Comparison of ENCODE assay signal across 10 cellular contexts in the genomic region with DNA sequence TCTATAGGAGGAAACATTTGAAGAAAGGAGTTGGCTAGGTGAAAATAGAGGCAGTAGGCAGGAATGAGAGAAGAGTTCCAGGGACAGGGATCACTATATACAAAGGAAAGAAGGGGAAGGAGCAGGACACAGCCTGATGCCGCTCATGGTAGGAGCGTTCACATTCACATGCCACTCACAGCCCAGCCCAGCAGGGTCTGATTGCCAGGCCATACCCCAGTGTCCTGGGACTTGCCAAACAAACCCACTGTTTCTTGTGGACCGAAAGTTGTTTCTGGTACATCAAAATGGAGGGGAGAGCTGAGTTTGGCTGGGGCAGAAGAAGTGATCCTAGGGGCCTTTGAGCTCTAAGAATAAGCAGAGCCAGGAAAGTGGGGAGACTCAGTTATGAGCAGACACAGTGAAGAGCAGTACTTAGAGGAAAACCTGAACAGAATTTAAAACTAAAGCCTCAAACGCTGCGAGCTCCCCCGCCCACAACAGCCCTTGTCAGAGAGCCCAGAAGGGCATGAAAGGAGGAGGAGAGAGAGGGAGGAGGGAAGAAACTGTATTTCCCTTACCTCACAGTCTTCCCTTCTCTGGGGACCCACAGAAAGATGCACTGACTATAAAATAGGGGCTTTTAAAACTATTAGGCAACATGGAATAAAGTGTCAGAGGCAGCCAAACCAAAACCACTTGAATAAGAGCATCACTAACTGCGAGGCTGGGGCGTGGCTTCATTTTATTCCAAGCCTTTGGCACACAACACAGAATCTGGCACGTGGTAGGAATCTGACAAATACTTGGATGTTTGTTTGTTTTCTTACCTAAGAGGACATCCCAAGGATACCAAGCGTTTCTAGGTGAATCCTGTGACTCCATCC.
DNase-seq lines count a peak whose midpoint lies in the region; ATAC-seq, FAIRE-seq and TF ChIP-seq lines count a peak whose summit lies in the region.
"Had no signal": no experiment of that assay in that cellular context is flagged by ENCODE, and none has a peak within 500 bp of the region (broad histone marks: within the 10 kb centered on the region; RNA-seq: fewer than 3 reads in every experiment).

No MANE protein-coding gene starts in this region.

- H3K9me3 ChIP-seq in body of pancreas = no peaks in the 10 kb centered on the region
- H3K9me3 ChIP-seq: BLaER1 treated with 17β-estradiol and CSF1 and Interleukin-3, amounts not matched to agents 10 nM and 100 nM had no signal

- WGBS in body of pancreas, 2 donors = 53 to 55% methylated on average over 10 of the region's 10 CpGs

- H3K4me1 ChIP-seq in body of pancreas = no peaks in the 10 kb centered on the region
- H3K4me1 ChIP-seq: BLaER1 treated with 17β-estradiol and CSF1 and Interleukin-3, amounts not matched to agents 10 nM and 100 nM had no signal

- intact Hi-C loops in body of pancreas (cut with DNase I) = no loop called here

- TF ChIP-seq POLR2A in body of pancreas (IDR thresholded peaks at IDR 0.05) = no peak

- no peak overlapping the region for H3K27ac ChIP-seq in body of pancreas
- H3K27ac ChIP-seq: BLaER1 treated with 17β-estradiol and CSF1 and Interleukin-3, amounts not matched to agents 10 nM and 100 nM; HL-60 had no signal

- no peak for FAIRE-seq in urothelium cell line (lab: Jason Lieb, UNC)

- TF ChIP-seq CTCF in body of pancreas (IDR thresholded peaks at IDR 0.05) = no peak

- H3K36me3 ChIP-seq in body of pancreas (replicated peaks in 1 of 2; ENCODE audit: insufficient read depth in 1 of 2, low read depth in 2 of 2) = no peaks in the 10 kb centered on the region
- H3K36me3 ChIP-seq: BLaER1 treated with 17β-estradiol and CSF1 and Interleukin-3, amounts not matched to agents 10 nM and 100 nM had no signal

- H3K27me3 ChIP-seq in body of pancreas = no peaks in the 10 kb centered on the region
- H3K27me3 ChIP-seq: BLaER1 treated with 17β-estradiol and CSF1 and Interleukin-3, amounts not matched to agents 10 nM and 100 nM had no signal

- DNase-seq in NCI-H2171 treated with DMSO at 0.1 percent for 48 hours (lab: John Stamatoyannopoulos, UW) = peak; percentile 37
- no peak for DNase-seq in NCI-H2171 (lab: John Stamatoyannopoulos, UW)
- DNase-seq in body of pancreas = peak in 3 of 4 donors; percentile 19 to 27 (median 26)
- DNase-seq in left lobe of liver (ENCODE audit: low spot score) = no peak
- peak; percentile 42 for DNase-seq in urothelium cell line (ENCODE audit: low spot score)
- no peak for DNase-seq in GM19238 (ENCODE audit: insufficient read length, low spot score)

- ATAC-seq in body of pancreas (peak; percentile 53), left lobe of liver (peak; percentile 52), GM18867 (IDR thresholded peaks at IDR 0.05; ENCODE audit: unreplicated experiment) (no peak), HG03565 (IDR thresholded peaks at IDR 0.05; ENCODE audit: unreplicated experiment) (no peak)

- H3K4me3 ChIP-seq in body of pancreas = no peak overlapping the region
- H3K4me3 ChIP-seq: BLaER1 treated with 17β-estradiol and CSF1 and Interleukin-3, amounts not matched to agents 10 nM and 100 nM had no signal

Comparison
In these comparisons a context has a peak if more than half of its experiments do, and no peak if none do; other contexts are left out.
1. DNase-seq: peak in NCI-H2171 treated with DMSO at 0.1 percent for 48 hours (single experiment), body of pancreas (3 of 4) and urothelium cell line (single experiment); none in NCI-H2171 (single experiment), left lobe of liver (single experiment) and GM19238 (single experiment).
2. ATAC-seq: peak in body of pancreas (single experiment) and left lobe of liver (single experiment); none in GM18867 (single experiment) and HG03565 (single experiment).